8 cellular contexts compared by ENCODE assay signal in genomic region chr17:62967111-62967449, GRCh38. TPM values are rescaled to one million over a fixed set of nuclear protein-coding genes. Genes with fewer than 3 reads are reported as not detected.
A peak's percentile ranks its signal among the peaks of the same experiment; 100 is the strongest.
DNase-seq lines count a peak whose midpoint lies in the region; ATAC-seq, FAIRE-seq and TF ChIP-seq lines count a peak whose summit lies in the region.

No MANE protein-coding gene starts in this region.

- peak overlapping the region; percentile 91 for H3K4me2 ChIP-seq in IMR-90 (ENCODE audit: low read depth, low read length)

- no peak overlapping the region for H3K27ac Mint-ChIP-seq in activated naive CD8-positive, alpha-beta T cell treated with anti-CD3 and anti-CD28 coated beads, Interleukin-2, amount 10 ng/mL, durations not matched to agents 7 days and 5 days

- peaks cover 26% of the 10 kb centered on the region for H4K20me1 ChIP-seq in IMR-90 (ENCODE audit: insufficient read depth, low read length)

- peak overlapping the region; percentile 78 for H3K56ac ChIP-seq in IMR-90 (ENCODE audit: extremely low read depth, insufficient read depth, low read length)

- H4K91ac ChIP-seq in IMR-90 (ENCODE audit: insufficient read depth, low read depth, low read length): peak overlapping the region; percentile 23; the same call in 1 of the 2 replicates

- FAIRE-seq in frontal cortex (lab: Jason Lieb, UNC): no peak

- ATAC-seq in IMR-90 (ENCODE audit: low read depth) (no peak), HG02870 (IDR thresholded peaks at IDR 0.05; ENCODE audit: unreplicated experiment) (no peak)
- ATAC-seq in activated naive CD8-positive, alpha-beta T cell treated with anti-CD3 and anti-CD28 coated beads, Interleukin-2, amount 10 ng/mL, durations not matched to agents 7 days and 5 days (ENCODE audit: low read depth): no peak
- no peak for ATAC-seq in activated CD4-positive, CD25-positive, alpha-beta regulatory T cell treated with anti-CD3 and anti-CD28 coated beads, Interleukin-2, amount 50 U/mL, for 24 hours

- peak overlapping the region; percentile 80 for H3K18ac ChIP-seq in IMR-90 (ENCODE audit: low read depth, low read length)

- no peaks in the 10 kb centered on the region for H3K36me3 Mint-ChIP-seq in activated naive CD8-positive, alpha-beta T cell treated with anti-CD3 and anti-CD28 coated beads, Interleukin-2, amount 10 ng/mL, durations not matched to agents 7 days and 5 days

- intact Hi-C loops in IMR-90 (cut with micrococcal nuclease): loop anchor here (5.0 kb wide), 3 partner anchors 205 to 415 kb away; partner anchors contain the start of gene MRC2
- intact Hi-C loops in stomach (cut with DNase I; ENCODE audit: low total_unique reads): loop anchor here (5.0 kb wide), 1 partner anchor 265 kb away; no protein-coding TSS in a partner anchor

- H3K27ac ChIP-seq in IMR-90 (ENCODE audit: insufficient read depth, low read length) (peak overlapping the region; percentile 87), stomach (peak overlapping the region in 4 of 5 donors; percentile 87 to 95 (median 92))

- in situ Hi-C loops in IMR-90 (cut with MboI; ENCODE audit: low sequenced_read_pairs): loop anchor here (5.0 kb wide), 1 partner anchor 260 kb away; no protein-coding TSS in a partner anchor

- CTCF ChIA-PET in IMR-90 (lab: Yijun Ruan, JAX): no interaction called here

- peak overlapping the region; percentile 97 for H3K23ac ChIP-seq in IMR-90 (ENCODE audit: low read depth, low read length)

- peak overlapping the region; percentile 81 for H3K4ac ChIP-seq in IMR-90 (ENCODE audit: low read depth, low read length)

- H3K9me3 ChIP-seq in IMR-90 (ENCODE audit: control insufficient read depth, insufficient read depth, low read length): no peaks in the 10 kb centered on the region
- no peaks in the 10 kb centered on the region for H3K9me3 ChIP-seq in stomach

- no TSS peak for BruUV-seq in IMR-90 (replicated peaks; lab: Mats Ljungman, UMichigan)

- no peaks in the 10 kb centered on the region for H3K9me3 Mint-ChIP-seq in activated naive CD8-positive, alpha-beta T cell treated with anti-CD3 and anti-CD28 coated beads, Interleukin-2, amount 10 ng/mL, durations not matched to agents 7 days and 5 days

- H3K4me3 Mint-ChIP-seq in activated naive CD8-positive, alpha-beta T cell treated with anti-CD3 and anti-CD28 coated beads, Interleukin-2, amount 10 ng/mL, durations not matched to agents 7 days and 5 days: peak overlapping the region; percentile 80

- H3K27me3 ChIP-seq in IMR-90 (ENCODE audit: control insufficient read depth, insufficient read depth, low read length) (no peaks in the 10 kb centered on the region), stomach (no peaks in the 10 kb centered on the region)

- DNase-seq in IMR-90 (no peak), inferior parietal cortex (ENCODE audit: extremely low spot score) (peak; percentile 14), stomach (no peak), frontal cortex (ENCODE audit: low spot score in 2 of 2) (no peak), SIG-M5 treated with dmso at 0.1 percent for 504 hours (lab: John Stamatoyannopoulos, UW; ENCODE audit: unreplicated experiment) (no peak)
- DNase-seq in activated naive CD8-positive, alpha-beta T cell treated with anti-CD3 and anti-CD28 coated beads, Interleukin-2, amount 10 ng/mL, durations not matched to agents 7 days and 5 days: no peak

- peak overlapping the region; percentile 88 for H2BK5ac ChIP-seq in IMR-90 (ENCODE audit: low read depth, low read length, poor library complexity, severe bottlenecking)

- H3K4me1 ChIP-seq in IMR-90 (ENCODE audit: control insufficient read depth, insufficient read depth, low read length) (peaks cover 18% of the 10 kb centered on the region), stomach (peaks cover 4 to 41% (median 32%) of the 10 kb centered on the region in 4 donors)

- no peak; the same call in 1 of the 2 replicates for TF ChIP-seq RAD21 in IMR-90 (IDR thresholded peaks at IDR 0.05; ENCODE audit: low read length)

- peak overlapping the region; percentile 90 for H3K4me3 ChIP-seq in IMR-90 (ENCODE audit: insufficient read depth, low read depth, low read length)
- peak overlapping the region; percentile 84 to 96 (median 92) for H3K4me3 ChIP-seq in stomach

- peak overlapping the region; percentile 50 for H3K14ac ChIP-seq in IMR-90 (replicated peaks; ENCODE audit: low read depth, low read length)

- no peak for TF ChIP-seq EP300 in stomach (IDR thresholded peaks at IDR 0.05)

- peak overlapping the region; percentile 50; the same call in 1 of the 2 replicates for H2BK20ac ChIP-seq in IMR-90 (ENCODE audit: low read depth, low read length)

- H2AK5ac ChIP-seq in IMR-90 (ENCODE audit: low read depth, low read length): peak overlapping the region; percentile 46

- dilution Hi-C loops in IMR-90 (cut with HindIII; ENCODE audit: low sequenced_read_pairs, unreplicated experiment): no loop called here

- peaks cover 0 to 29% of the 10 kb centered on the region in 2 experiments; a peak in 3 of 4 replicates for H3K79me1 ChIP-seq in IMR-90 (ENCODE audit: low read depth in 1 of 2, low read length in 2 of 2)

- WGBS in IMR-90 (ENCODE audit: extremely low coverage in 2 of 2, insufficient read length in 1 of 2), 2 experiments: 12% methylated on average over 4 of the region's 7 CpGs; no CpG with 5 or more reads in 1 of the 2 experiments
- 1 to 2% (median 1%) methylated on average over 7 of the region's 7 CpGs for WGBS in stomach, 5 donors

- H3K27me3 Mint-ChIP-seq in activated naive CD8-positive, alpha-beta T cell treated with anti-CD3 and anti-CD28 coated beads, Interleukin-2, amount 10 ng/mL, durations not matched to agents 7 days and 5 days: peaks cover 42% of the 10 kb centered on the region

- peak overlapping the region; percentile 9 to 51; a peak in 3 of 4 replicates for H4K8ac ChIP-seq in IMR-90 (ENCODE audit: low read depth in 2 of 2, low read length in 2 of 2)

- H3K36me3 ChIP-seq in IMR-90 (ENCODE audit: control insufficient read depth, insufficient read depth, low read length) (0 out of 2 replicates have a peak, but pooled peaks cover 1% of the 10 kb centered on the region), stomach (no peaks in the 10 kb centered on the region)

- peaks cover 27% of the 10 kb centered on the region for H3K4me1 Mint-ChIP-seq in activated naive CD8-positive, alpha-beta T cell treated with anti-CD3 and anti-CD28 coated beads, Interleukin-2, amount 10 ng/mL, durations not matched to agents 7 days and 5 days

- H2AK9ac ChIP-seq in IMR-90 (replicated peaks; ENCODE audit: low read depth, low read length, poor library complexity): peak overlapping the region; percentile 21

- H2BK15ac ChIP-seq in IMR-90 (ENCODE audit: low read depth, low read length): peak overlapping the region; percentile 1; the same call in 1 of the 3 replicates

- H2AFZ ChIP-seq in IMR-90 (replicated peaks; ENCODE audit: low read length, poor library complexity): peak overlapping the region; percentile 99

- peak overlapping the region; percentile 15 for H2BK120ac ChIP-seq in IMR-90 (ENCODE audit: low read depth, low read length)

- TF ChIP-seq POLR2A in IMR-90 (IDR thresholded peaks at IDR 0.05; ENCODE audit: low read depth, low read length): no peak
- TF ChIP-seq POLR2A in stomach (IDR thresholded peaks at IDR 0.05): no peak

- H3K9me1 ChIP-seq in IMR-90 (ENCODE audit: insufficient read depth, low read length): peaks cover 5% of the 10 kb centered on the region; the same call in 1 of the 2 replicates

- no peak for TF ChIP-seq CTCF in IMR-90 (conservative IDR thresholded peaks at IDR 0.05; ENCODE audit: low read depth, low read length)
- no peak for TF ChIP-seq CTCF in stomach (IDR thresholded peaks at IDR 0.05)

- peak overlapping the region; percentile 95 for H3K9ac ChIP-seq in IMR-90 (ENCODE audit: low read depth, low read length)

- peak overlapping the region; percentile 58; the same call in 1 of the 2 replicates for H4K5ac ChIP-seq in IMR-90 (ENCODE audit: low read depth, low read length)

- POLR2A ChIA-PET in IMR-90 (lab: Charles Lee; ENCODE audit: unreplicated experiment): interaction anchor here (0.6 kb wide), 2 partner anchors 30 to 144 kb away, joined by 3 to 4 read pairs; no protein-coding TSS in a partner anchor
- POLR2A ChIA-PET in activated naive CD8-positive, alpha-beta T cell treated with anti-CD3 and anti-CD28 coated beads, Interleukin-2, amount 10 ng/mL, durations not matched to agents 7 days and 5 days (lab: Charles Lee): no interaction called here

TF ChIP-seq in IMR-90, 13 proteins besides CTCF, POLR2A, EP300 and RAD21:
- TF ChIP-seq RCOR1 (IDR thresholded peaks at IDR 0.05; ENCODE audit: insufficient replicate concordance, low read length) (no peak), MAFK (IDR thresholded peaks at IDR 0.05; ENCODE audit: low read depth, low read length) (no peak), CHD1 (IDR thresholded peaks at IDR 0.05; ENCODE audit: low read depth, low read length) (no peak; the same call in 1 of the 2 replicates), FOS (IDR thresholded peaks at IDR 0.05; ENCODE audit: low read depth, low read length) (no peak), NFE2L2 (IDR thresholded peaks at IDR 0.05; ENCODE audit: low read depth, low read length) (no peak), MXI1 (IDR thresholded peaks at IDR 0.05; ENCODE audit: borderline replicate concordance, low read depth, low read length) (no peak), MAZ (IDR thresholded peaks at IDR 0.05; ENCODE audit: borderline replicate concordance, low read depth, low read length) (no peak), USF2 (IDR thresholded peaks at IDR 0.05; ENCODE audit: low read depth, low read length) (no peak), SMC3 (IDR thresholded peaks at IDR 0.05; ENCODE audit: low read depth, low read length) (no peak), CEBPB (IDR thresholded peaks at IDR 0.05; ENCODE audit: low read depth, low read length) (no peak)

RNA-seq across cellular contexts. Expression of gene TANC2, which starts 1.0 kb away (rescaled TPM):
- 40.0 and 41.4 TPM in 2 replicates for total RNA-seq in IMR-90 (2012; rRNA removed)
- polyA plus RNA-seq in IMR-90 (2012; rRNA removed): 18.5 and 20.6 TPM in 2 replicates
- 3.9 and 6.7 TPM in 2 replicates for polyA plus RNA-seq in IMR-90 (2012; cell fraction: cytosol; rRNA removed)
- 14.4 and 33.2 TPM in 2 replicates for polyA plus RNA-seq in IMR-90 (2012; cell fraction: nucleus; rRNA removed; ENCODE audit: low replicate concordance)
- 10 to 100 TPM; 20.0 to 22.2 TPM for total RNA-seq in activated naive CD8-positive, alpha-beta T cell treated with anti-CD3 and anti-CD28 coated beads, Interleukin-2, amount 10 ng/mL, durations not matched to agents 7 days and 5 days
- total RNA-seq in stomach: 10 to 100 TPM in 4 of 5 donors, 1 to 10 TPM in 1; 7.8 to 99.1 (median 52.9) TPM
- polyA plus RNA-seq in stomach: 1 to 10 TPM; 1.1 to 3.2 (median 1.5) TPM
- total RNA-seq in frontal cortex: 124 TPM
